Comparison of ENCODE assay signal across 1 cellular context in genomic region chr11:75378776-75379175, GRCh38. TPM values are rescaled to one million over a fixed set of nuclear protein-coding genes. Genes with fewer than 3 reads are reported as not detected.
"Had no signal": no experiment of that assay in that cellular context is flagged by ENCODE, and none has a peak within 500 bp of the region (broad histone marks: within the 10 kb centered on the region; RNA-seq: fewer than 3 reads in every experiment).

No MANE protein-coding gene starts in this region.

RNA-seq across cellular contexts. Expression of gene KLHL35, which starts 54.2 kb away (rescaled TPM):
- total RNA-seq: MCF 10A had no signal
